Comparison of ENCODE assay signal across 17 cellular contexts in genomic region chr2:69092857-69093256, GRCh38.
"Had no signal": no experiment of that assay in that cellular context is flagged by ENCODE, and none has a peak within 500 bp of the region (broad histone marks: within the 10 kb centered on the region; RNA-seq: fewer than 3 reads in every experiment).

No MANE protein-coding gene starts in this region.

- H3K27ac ChIP-seq: esophagus muscularis mucosa, suprapubic skin, transverse colon had no signal

- DNase-seq: activated CD4-positive, alpha-beta T cell treated with anti-CD3 and anti-CD28 coated beads, Interleukin-2, amount 10 ng/mL, durations not matched to agents 7 days and 5 days; activated CD4-positive, CD25-positive, alpha-beta regulatory T cell; activated CD8-positive, alpha-beta T cell treated with anti-CD3 and anti-CD28 coated beads, Interleukin-2, amount 10 ng/mL, durations not matched to agents 7 days and 5 days; activated naive CD4-positive, alpha-beta T cell treated with Interleukin-2 at 50 U/mL for 16 hours; activated T-cell treated with anti-CD3 and anti-CD28 coated beads, Interleukin-2, amount 50 U/mL, for 24 hours; effector CD4-positive, alpha-beta T cell; hypothalamus; nephron progenitor cell; nucleus accumbens; stimulated activated CD4-positive, alpha-beta T cell treated with anti-CD3 and anti-CD28 coated beads, Interleukin-12 subunit alpha, Interleukin-12 subunit beta, amount 100 ng/mL, for 4 hours; stimulated activated CD4-positive, alpha-beta T cell treated with anti-CD3 and anti-CD28 coated beads, Interleukin-2, amount 100 ng/mL, for 24 hours; stimulated activated naive CD8-positive, alpha-beta T cell treated with anti-CD3 and anti-CD28 coated beads, Interleukin-15, amount 100 ng/mL, for 72 hours; T-cell; transverse colon had no signal

- H3K36me3 ChIP-seq: transverse colon had no signal

- ATAC-seq: activated CD8-positive, alpha-beta T cell treated with anti-CD3 and anti-CD28 coated beads, Interleukin-2, amount 10 ng/mL, durations not matched to agents 7 days and 5 days; stimulated activated naive CD8-positive, alpha-beta T cell treated with anti-CD3 and anti-CD28 coated beads, Interleukin-15, amount 100 ng/mL, for 72 hours; T-cell had no signal

- H3K9me3 ChIP-seq: esophagus muscularis mucosa, suprapubic skin, transverse colon had no signal

- H3K4me3 ChIP-seq: esophagus muscularis mucosa, lung, suprapubic skin, transverse colon had no signal

- H3K27me3 ChIP-seq: esophagus muscularis mucosa, suprapubic skin, transverse colon had no signal
